ENCODE assay signal across 10 cellular contexts in the genomic region with DNA sequence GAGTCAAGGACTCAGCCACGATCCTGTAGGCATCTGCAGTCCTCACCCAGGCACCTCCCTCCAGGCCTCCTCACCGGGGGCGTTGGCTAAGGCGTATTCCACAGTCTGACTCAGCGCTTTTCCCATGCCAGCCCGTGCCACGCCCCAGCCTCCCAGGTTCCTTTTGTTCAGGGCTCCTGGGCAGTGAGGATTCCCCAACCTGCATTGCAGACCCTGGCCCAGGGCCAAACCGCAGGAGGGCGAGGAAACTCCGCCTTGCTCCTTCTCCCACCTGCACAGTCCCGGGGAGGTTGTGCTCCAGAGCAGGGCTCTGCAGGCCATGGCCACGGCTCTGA.
DNase-seq lines count a peak whose midpoint lies in the region; ATAC-seq, FAIRE-seq and TF ChIP-seq lines count a peak whose summit lies in the region.
"Had no signal": no experiment of that assay in that cellular context is flagged by ENCODE, and none has a peak within 500 bp of the region (broad histone marks: within the 10 kb centered on the region; RNA-seq: fewer than 3 reads in every experiment).

No MANE protein-coding gene starts in this region.

- no peaks in the 10 kb centered on the region for H3K36me3 ChIP-seq in transverse colon

- WGBS in transverse colon (ENCODE audit: low coverage in 1 of 2), 2 donors, result 53% methylated on average over 10 of the region's 12 CpGs; no CpG with 5 or more reads in 1 of the 2 donors

- DNase-seq in NCI-H1417 (lab: John Stamatoyannopoulos, UW), result peak in 2 of 3 experiments; percentile 9 to 15
- no peak for DNase-seq in NCI-H1417 treated with DMSO at 0.1 percent for 48 hours (lab: John Stamatoyannopoulos, UW)
- peak; percentile 55 to 81 for DNase-seq in NCI-H526 (lab: John Stamatoyannopoulos, UW)
- peak; percentile 63 for DNase-seq in epithelial cell of proximal tubule (ENCODE audit: low read depth)
- peak; percentile 85 for DNase-seq in transverse colon
- DNase-seq in nephron progenitor cell, result no peak
- DNase-seq in frontal cortex (ENCODE audit: low spot score in 2 of 2), result no peak
- DNase-seq: NCI-H2227 treated with DMSO at 0.1 percent for 48 hours had no signal

- peaks cover 0 to 8% (median 3%) of the 10 kb centered on the region in 4 donors for H3K4me1 ChIP-seq in transverse colon

- H3K4me1 Mint-ChIP-seq in nephron progenitor cell, result peaks cover 26% of the 10 kb centered on the region

- no peaks in the 10 kb centered on the region for H3K9me3 Mint-ChIP-seq in nephron progenitor cell

- no peak for FAIRE-seq in frontal cortex (lab: Jason Lieb, UNC)

- peaks cover 6% of the 10 kb centered on the region for H3K27me3 Mint-ChIP-seq in nephron progenitor cell (ENCODE audit: low read depth, poor library complexity)

- TF ChIP-seq CTCF in epithelial cell of proximal tubule (conservative IDR thresholded peaks at IDR 0.05; ENCODE audit: low read depth, low read length), result no peak
- TF ChIP-seq CTCF in transverse colon (IDR thresholded peaks at IDR 0.05), result no peak
- no peak for TF ChIP-seq CTCF in nephron progenitor cell (IDR thresholded peaks at IDR 0.05)

- H3K27ac Mint-ChIP-seq in nephron progenitor cell, result no peak overlapping the region

- H3K4me3 ChIP-seq in epithelial cell of proximal tubule (ENCODE audit: low read depth, low read length) (no peak overlapping the region), transverse colon (no peak overlapping the region)

- H3K4me3 Mint-ChIP-seq in nephron progenitor cell, result no peak overlapping the region

- TF ChIP-seq EP300 in transverse colon (IDR thresholded peaks at IDR 0.05; ENCODE audit: low read depth), result no peak

- no peak for ATAC-seq in HG03097 (IDR thresholded peaks at IDR 0.05; ENCODE audit: low FRiP score, unreplicated experiment)

- TF ChIP-seq POLR2A in transverse colon (IDR thresholded peaks at IDR 0.05), result no peak

- no peaks in the 10 kb centered on the region for H3K9me3 ChIP-seq in transverse colon

- no peaks in the 10 kb centered on the region for H3K36me3 Mint-ChIP-seq in nephron progenitor cell (ENCODE audit: low read depth)

- in situ Hi-C loops in transverse colon (cut with MboI; ENCODE audit: low pct_ligation_motif_present in 1 of 4, low pct_unique_long_range_greater_than_20kb in 1 of 4, low sequenced_read_pairs in 3 of 4), result no loop called here

- H3K27me3 ChIP-seq in transverse colon, result no peaks in the 10 kb centered on the region

- H3K27ac ChIP-seq in transverse colon, result peak overlapping the region in 2 of 4 donors; percentile 10 to 23
- H3K27ac ChIP-seq: 22Rv1 had no signal

- intact Hi-C loops in transverse colon (cut with DNase I; ENCODE audit: low total_unique reads), result no loop called here

Comparison
In these comparisons a context has a peak if more than half of its experiments do, and no peak if none do; other contexts are left out.
1. DNase-seq: peak in NCI-H1417 (2 of 3), NCI-H526 (2 of 2), epithelial cell of proximal tubule (single experiment) and transverse colon (single experiment); none in NCI-H1417 treated with DMSO at 0.1 percent for 48 hours (single experiment), nephron progenitor cell (single experiment) and frontal cortex (0 of 2).